Comparison of ENCODE assay signal across 22 cellular contexts in genomic region chr12:26696048-26696612, GRCh38.
"Had no signal": no experiment of that assay in that cellular context is flagged by ENCODE, and none has a peak within 500 bp of the region (broad histone marks: within the 10 kb centered on the region; RNA-seq: fewer than 3 reads in every experiment).

No MANE protein-coding gene starts in this region.

- H3K36me3 ChIP-seq: transverse colon, uterus, WERI-Rb-1 had no signal

- H3K27me3 ChIP-seq: suprapubic skin, transverse colon, uterus had no signal

- H3K9me3 Mint-ChIP-seq: activated CD4-positive, alpha-beta memory T cell treated with anti-CD3 and anti-CD28 coated beads for 36 hours; endodermal cell; nephron progenitor cell had no signal

- H3K4me1 ChIP-seq: lower lobe of right lung, suprapubic skin, transverse colon, uterus had no signal

- H3K9me3 ChIP-seq: lower lobe of right lung, suprapubic skin, transverse colon, uterus had no signal

- H3K4me3 ChIP-seq: lower lobe of right lung, suprapubic skin, transverse colon, uterus had no signal

- H3K27ac Mint-ChIP-seq: activated CD4-positive, alpha-beta memory T cell treated with anti-CD3 and anti-CD28 coated beads for 36 hours; activated naive CD8-positive, alpha-beta T cell; endodermal cell; mesothelial cell of epicardium; nephron progenitor cell had no signal

- ATAC-seq: left colon; lower lobe of right lung; stimulated activated naive CD8-positive, alpha-beta T cell treated with anti-CD3 and anti-CD28 coated beads, Interleukin-15, Interleukin-2, amounts not matched to agents 100 U/mL and 50 U/mL, for 24 hours had no signal

- DNase-seq: activated CD4-positive, alpha-beta memory T cell treated with anti-CD3 and anti-CD28 coated beads for 36 hours; activated CD4-positive, alpha-beta T cell treated with anti-CD3 and anti-CD28 coated beads for 1 hour; activated T-cell treated with anti-CD3 and anti-CD28 coated beads, Interleukin-2, amount 50 U/mL, for 48 hours; amniotic stem cell; caudate nucleus; endodermal cell; foreskin melanocyte; glutamatergic neuron; hippocampal formation; islet precursor cell; left colon; lower lobe of right lung; nephron progenitor cell; nucleus accumbens; posterior cingulate gyrus; stimulated activated naive CD8-positive, alpha-beta T cell treated with anti-CD3 and anti-CD28 coated beads, Interleukin-15, Interleukin-2, amounts not matched to agents 100 U/mL and 50 U/mL, for 24 hours; transverse colon; uterus; WERI-Rb-1 had no signal

- H3K27me3 Mint-ChIP-seq: activated CD4-positive, alpha-beta memory T cell treated with anti-CD3 and anti-CD28 coated beads for 36 hours; activated naive CD8-positive, alpha-beta T cell had no signal

- H3K27ac ChIP-seq: lower lobe of right lung, suprapubic skin, transverse colon, uterus, WERI-Rb-1 had no signal

- H3K4me3 Mint-ChIP-seq: activated CD4-positive, alpha-beta memory T cell treated with anti-CD3 and anti-CD28 coated beads for 36 hours; activated naive CD8-positive, alpha-beta T cell; endodermal cell; mesothelial cell of epicardium; nephron progenitor cell had no signal
